Comparison of ENCODE assay signal across 20 cellular contexts in genomic region chr1:27590917-27591508, GRCh38. TPM values are rescaled to one million over a fixed set of nuclear protein-coding genes. Genes with fewer than 3 reads are reported as not detected.
A peak's percentile ranks its signal among the peaks of the same experiment; 100 is the strongest.
DNase-seq lines count a peak whose midpoint lies in the region; ATAC-seq, FAIRE-seq and TF ChIP-seq lines count a peak whose summit lies in the region.
"Had no signal": no experiment of that assay in that cellular context is flagged by ENCODE, and none has a peak within 500 bp of the region (broad histone marks: within the 10 kb centered on the region; RNA-seq: fewer than 3 reads in every experiment).

No MANE protein-coding gene starts in this region.

- H3K4me1 ChIP-seq in GM23248 (ENCODE audit: insufficient read depth) (peaks cover 55% of the 10 kb centered on the region), GM12878 (ENCODE audit: control insufficient read depth, insufficient read depth, low read length) (peaks cover 6% of the 10 kb centered on the region), keratinocyte (ENCODE audit: control insufficient read depth, extremely low read depth, insufficient read depth, low read length) (peaks cover 48% of the 10 kb centered on the region), skeletal muscle tissue (ENCODE audit: control insufficient read depth in 3 of 3, insufficient read depth in 3 of 3, low read length in 3 of 3) (peaks cover 97 to 99% (median 98%) of the 10 kb centered on the region in 3 donors)

- no TSS peak for BruUV-seq in GM12878 (replicated peaks; lab: Mats Ljungman, UMichigan)

- ATAC-seq in GM12878 = no peak
- ATAC-seq in HG02623 (IDR thresholded peaks at IDR 0.05; ENCODE audit: unreplicated experiment) = no peak
- ATAC-seq in left lobe of liver = no peak
- ATAC-seq in GM21390 (IDR thresholded peaks at IDR 0.05; ENCODE audit: unreplicated experiment) = no peak
- ATAC-seq in HG02759 (IDR thresholded peaks at IDR 0.05; ENCODE audit: unreplicated experiment) = no peak

- no peak for DNase-seq in GM23248
- no peak for DNase-seq in GM12878 (ENCODE audit: low read depth, low spot score)
- DNase-seq in keratinocyte (ENCODE audit: low read depth, low spot score) = no peak
- DNase-seq in left lobe of liver (ENCODE audit: low spot score) = no peak
- DNase-seq: activated CD4-positive, alpha-beta memory T cell treated with anti-CD3 and anti-CD28 coated beads for 36 hours; activated naive CD4-positive, alpha-beta T cell treated with anti-CD3 and anti-CD28 coated beads, Interleukin-2, amount 10 ng/mL, durations not matched to agents 7 days and 5 days; BE2C; kidney; nucleus accumbens had no signal

- H3K36me3 ChIP-seq in GM23248 (ENCODE audit: low read depth) (no peaks in the 10 kb centered on the region), GM12878 (ENCODE audit: control insufficient read depth in 2 of 2, insufficient read depth in 2 of 2, low read length in 1 of 2) (no peaks in the 10 kb centered on the region; a peak in 1 of 4 replicates), keratinocyte (ENCODE audit: control insufficient read depth in 2 of 2, extremely low read depth in 1 of 2, insufficient read depth in 2 of 2, low read length in 2 of 2) (peaks cover 2 to 7% of the 10 kb centered on the region in 2 experiments), skeletal muscle tissue (ENCODE audit: control insufficient read depth in 3 of 3, insufficient read depth in 3 of 3, low read length in 3 of 3) (peaks cover 8 to 11% (median 11%) of the 10 kb centered on the region in 3 donors)
- H3K36me3 ChIP-seq: BE2C had no signal

- H3K27ac ChIP-seq in GM23248 (peak overlapping the region; percentile 19; the same call in 1 of the 2 replicates), GM12878 (ENCODE audit: control insufficient read depth, insufficient read depth) (no peak overlapping the region), keratinocyte (ENCODE audit: control insufficient read depth, insufficient read depth, low read length) (no peak overlapping the region), skeletal muscle tissue (ENCODE audit: low read depth, low read length) (peak overlapping the region; percentile 59)

- H3K79me2 ChIP-seq in GM23248 (ENCODE audit: insufficient read depth) = peaks cover 99% of the 10 kb centered on the region
- no peaks in the 10 kb centered on the region for H3K79me2 ChIP-seq in GM12878 (ENCODE audit: control insufficient read depth, insufficient read depth, low read length)
- peaks cover 70% of the 10 kb centered on the region for H3K79me2 ChIP-seq in keratinocyte (ENCODE audit: control insufficient read depth, insufficient read depth, low read length)

- SMC1A ChIA-PET in GM12878 (lab: Charles Lee; ENCODE audit: uncharacterized antibody, unreplicated experiment) = interaction anchor here (1.1 kb wide), 1 partner anchor 10 kb away, joined by 4 read pairs; no protein-coding TSS in a partner anchor

- H3K4me2 ChIP-seq in GM23248 (ENCODE audit: unreplicated experiment) (peak overlapping the region; percentile 39), GM12878 (ENCODE audit: control insufficient read depth, insufficient read depth) (no peak overlapping the region), keratinocyte (ENCODE audit: control insufficient read depth, extremely low read depth, insufficient read depth, low read depth, low read length) (peak overlapping the region; percentile 50)

- WGBS in GM23248 (ENCODE audit: low coverage in 1 of 2, low lambda C conversion rate in 2 of 2, missing lambda C conversion rate in 2 of 2), 2 experiments = 82 to 86% methylated on average over 5 of the region's 5 CpGs
- WGBS in GM12878 (ENCODE audit: insufficient coverage, insufficient replicate concordance, low lambda C conversion rate, missing lambda C conversion rate) = 26% methylated on average over 5 of the region's 5 CpGs

- RAD21 ChIA-PET in GM12878 (lab: Charles Lee; ENCODE audit: unreplicated experiment) = interaction anchor here (0.8 kb wide), 1 partner anchor 22 kb away, joined by 3 read pairs; no protein-coding TSS in a partner anchor

- FAIRE-seq in GM12878 (lab: Jason Lieb, UNC) (no peak), keratinocyte (lab: Jason Lieb, UNC) (no peak)
- FAIRE-seq: colon, GM12892, kidney had no signal

- no peak for TF ChIP-seq POLR2A in GM12878 (IDR thresholded peaks at IDR 0.05; ENCODE audit: low read depth, low read length)

- dilution Hi-C loops in keratinocyte (cut with MboI; ENCODE audit: extremely low pct_ligation_motif_present, low sequenced_read_pairs) = loop anchor here (25.0 kb wide), 1 partner anchor 179 kb away; no protein-coding TSS in a partner anchor

- TF ChIP-seq EP300 in GM12878 (IDR thresholded peaks at IDR 0.05; ENCODE audit: borderline replicate concordance in 1 of 2, control insufficient read depth in 1 of 2, low read depth in 2 of 2, low read length in 2 of 2) = no peak

- H3K9me3 ChIP-seq in GM23248 (ENCODE audit: low read depth) (no peaks in the 10 kb centered on the region), GM12878 (replicated peaks; ENCODE audit: control insufficient read depth, insufficient read depth, low read length) (no peaks in the 10 kb centered on the region), keratinocyte (ENCODE audit: control insufficient read depth, low read depth, low read length) (no peaks in the 10 kb centered on the region), skeletal muscle tissue (ENCODE audit: control insufficient read depth in 3 of 3, low read length in 3 of 3) (no peaks in the 10 kb centered on the region)
- H3K9me3 ChIP-seq: BE2C had no signal

- TF ChIP-seq CTCF in GM12878 (IDR thresholded peaks at IDR 0.05 in 2 of 3, conservative IDR thresholded peaks at IDR 0.05 in 1 of 3; ENCODE audit: control insufficient read depth in 2 of 3, extremely low read depth in 1 of 3, insufficient read depth in 1 of 3, low read depth in 3 of 3, low read length in 3 of 3) (no peak), keratinocyte (optimal IDR thresholded peaks at IDR 0.05 in 1 of 3, IDR thresholded peaks at IDR 0.05 in 1 of 3, conservative IDR thresholded peaks at IDR 0.05 in 1 of 3; ENCODE audit: extremely low read depth in 1 of 3, insufficient read depth in 2 of 3, low read length in 3 of 3) (no peak)

- intact Hi-C loops in GM12878 (cut with micrococcal nuclease; ENCODE audit: unreplicated experiment) = no loop called here

- no peaks in the 10 kb centered on the region for H3K27me3 ChIP-seq in GM23248 (replicated peaks; ENCODE audit: insufficient read depth)
- H3K27me3 ChIP-seq in GM12878 (replicated peaks in 1 of 2; ENCODE audit: control insufficient read depth in 2 of 2, insufficient read depth in 2 of 2, low read length in 1 of 2) = no peaks in the 10 kb centered on the region
- no peaks in the 10 kb centered on the region for H3K27me3 ChIP-seq in keratinocyte (ENCODE audit: control insufficient read depth, extremely low read depth, insufficient read depth, low read length)
- H3K27me3 ChIP-seq in skeletal muscle tissue (ENCODE audit: control insufficient read depth in 3 of 3, insufficient read depth in 3 of 3, low read length in 3 of 3) = no peaks in the 10 kb centered on the region
- H3K27me3 ChIP-seq: BE2C had no signal

- H3K9ac ChIP-seq in GM23248 = peak overlapping the region; percentile 16; the same call in 1 of the 2 replicates
- H3K9ac ChIP-seq in GM12878 (ENCODE audit: control insufficient read depth, insufficient read depth, low read length) = no peak overlapping the region
- no peak overlapping the region for H3K9ac ChIP-seq in keratinocyte (ENCODE audit: control insufficient read depth, extremely low read depth, insufficient read depth, low read length)
- H3K9ac ChIP-seq in skeletal muscle tissue (ENCODE audit: low read depth in 1 of 3, low read length in 3 of 3) = peak overlapping the region in 2 of 3 donors; percentile 40 to 71

- POLR2A ChIA-PET in GM12878 (lab: Charles Lee) = interaction anchor here (0.7 kb wide), 1 partner anchor 10 kb away, joined by 3 read pairs; no protein-coding TSS in a partner anchor

- in situ Hi-C loops in GM23248 (cut with MboI) = no loop called here
- in situ Hi-C loops in GM12878 (cut with MboI) = no loop called here

- H4K20me1 ChIP-seq in GM23248 (ENCODE audit: insufficient read depth) = no peaks in the 10 kb centered on the region; the same call in 1 of the 2 replicates
- H4K20me1 ChIP-seq in GM12878 (ENCODE audit: control insufficient read depth, insufficient read depth) = no peaks in the 10 kb centered on the region
- H4K20me1 ChIP-seq in keratinocyte (ENCODE audit: control insufficient read depth, extremely low read depth, insufficient read depth, low read length) = peaks cover 12% of the 10 kb centered on the region

- H3K9me2 ChIP-seq in GM23248 (ENCODE audit: insufficient read depth) = no peaks in the 10 kb centered on the region

- H2AFZ ChIP-seq in GM23248 = no peak overlapping the region
- no peak overlapping the region for H2AFZ ChIP-seq in GM12878 (ENCODE audit: control insufficient read depth, low read depth, low read length)
- H2AFZ ChIP-seq in keratinocyte (ENCODE audit: control insufficient read depth, low read length) = no peak overlapping the region

- peaks cover 5% of the 10 kb centered on the region; the same call in 1 of the 2 replicates for H3F3A ChIP-seq in GM23248 (ENCODE audit: insufficient read depth)

- H3K4me3 ChIP-seq in GM23248 (no peak overlapping the region), GM12878 (no peak overlapping the region), keratinocyte (ENCODE audit: control insufficient read depth in 2 of 3, extremely low read depth in 1 of 3, insufficient read depth in 2 of 3, low read depth in 1 of 3, low read length in 3 of 3) (no peak overlapping the region), skeletal muscle tissue (ENCODE audit: low read length in 3 of 3) (peak overlapping the region in 1 of 3 donors; percentile 22)

- TF ChIP-seq RAD21 in GM12878 (IDR thresholded peaks at IDR 0.05; ENCODE audit: insufficient read depth, low read depth, low read length) = no peak

- H3K9me1 ChIP-seq in keratinocyte (ENCODE audit: control insufficient read depth, extremely low read depth, insufficient read depth, low read length) = peaks cover 10% of the 10 kb centered on the region

- CTCF ChIA-PET in GM12878 (lab: Yijun Ruan, JAX) = interaction anchor here (0.8 to 3.3 kb wide), 3 partner anchors 23 to 65 kb away, joined by 3 to 12 read pairs (median 4); no protein-coding TSS in a partner anchor

RNA-seq across cellular contexts. Expression of gene AHDC1, which starts 12.9 kb away (rescaled TPM):
- 5.3 and 5.8 TPM in 2 replicates for total RNA-seq in GM23248 (2014; rRNA removed; shearing (Covaris generic))
- polyA plus RNA-seq in GM23248 (2016; fragmentation: Nextera tagmentation; extraction: Ambion mirVana) = 3.9 and 4.5 TPM in 2 replicates
- 19.7 and 22.3 TPM in 2 replicates for total RNA-seq in GM12878 (2013; cell fraction: nucleolus; rRNA removed)
- total RNA-seq in GM12878 (2014; rRNA removed) = 1.1 and 2.0 TPM in 2 replicates
- total RNA-seq in GM12878 (2014; rRNA removed; fragmentation: Illumina TruSeq; extraction: Trizol) = 0.85 and 1.1 TPM in 2 replicates
- 10.6 and 13.0 TPM in 2 replicates for total RNA-seq in GM12878 (2021)
- polyA plus RNA-seq in GM12878 (2011; ENCODE audit: low read depth) = 2.3 TPM
- 1.1 and 1.2 TPM in 2 replicates for polyA plus RNA-seq in GM12878 (2011; rRNA removed)
- polyA plus RNA-seq in GM12878 (2011; cell fraction: cytosol; rRNA removed) = 1.3 and 1.6 TPM in 2 replicates
- polyA plus RNA-seq in GM12878 (2011; cell fraction: nucleus; rRNA removed) = 7.1 and 10.9 TPM in 2 replicates
- 4.1 and 6.0 TPM in 2 replicates for polyA plus RNA-seq in GM12878 (2012)
- 1.3 and 1.9 TPM in 2 replicates for polyA plus RNA-seq in GM12878 (2014; fragmentation: Illumina TruSeq; extraction: Trizol)
- polyA plus RNA-seq in GM12878 (2014; fragmentation: Nextera tagmentation; extraction: Ambion mirVana) = under 1 TPM; 0.21 to 0.26 TPM
- 5.3 and 7.4 TPM in 2 replicates for polyA plus RNA-seq in GM12878 (2014; rRNA removed)
- polyA plus RNA-seq in GM12878 (2016; fragmentation: Nextera tagmentation; extraction: Ambion mirVana) = 1 to 10 TPM; 1.4 to 2.0 TPM
- polyA minus RNA-seq in GM12878 (2011; rRNA and poly(A)+ RNA removed) = 2.3 and 2.4 TPM in 2 replicates
- polyA minus RNA-seq in GM12878 (2011; cell fraction: cytosol; rRNA and poly(A)+ RNA removed) = 2.8 and 4.8 TPM in 2 replicates
- polyA minus RNA-seq in GM12878 (2011; cell fraction: nucleus; rRNA and poly(A)+ RNA removed) = 3.5 and 4.5 TPM in 2 replicates
- polyA plus RNA-seq in keratinocyte = 3.9 to 4.2 TPM (median 4.1 TPM) in 3 replicates
- polyA plus RNA-seq in keratinocyte (2011; ENCODE audit: low read depth) = 7.2 TPM
- 3.6 and 5.3 TPM in 2 replicates for polyA plus RNA-seq in keratinocyte (2011; cell fraction: cytosol; rRNA removed)
- 24.5 and 32.9 TPM in 2 replicates for polyA plus RNA-seq in keratinocyte (2011; cell fraction: nucleus; rRNA removed)
- polyA plus RNA-seq in keratinocyte (2012; ENCODE audit: low replicate concordance) = 13.6 and 18.7 TPM in 2 replicates
- 7.9 to 15.7 TPM (median 10.4 TPM) in 3 replicates for polyA minus RNA-seq in keratinocyte
- 8.8 TPM for polyA minus RNA-seq in keratinocyte (2011; cell fraction: cytosol; rRNA and poly(A)+ RNA removed)
- 19.1 and 26.2 TPM in 2 replicates for polyA minus RNA-seq in keratinocyte (2011; cell fraction: nucleus; rRNA and poly(A)+ RNA removed)
- total RNA-seq in skeletal muscle tissue = 19.8 TPM
- 20.0 TPM for total RNA-seq in left lobe of liver

RNA-seq across cellular contexts. Expression of gene FGR, which starts 44.0 kb away (rescaled TPM):
- not detected in 2 replicates for total RNA-seq in GM23248 (2014; rRNA removed; shearing (Covaris generic))
- polyA plus RNA-seq in GM23248 (2016; fragmentation: Nextera tagmentation; extraction: Ambion mirVana) (not detected in 2 replicates), GM12878 (2011; rRNA removed) (129 and 193 TPM in 2 replicates), GM12878 (2014; fragmentation: Illumina TruSeq; extraction: Trizol) (59.5 and 80.8 TPM in 2 replicates), GM12878 (2014; fragmentation: Nextera tagmentation; extraction: Ambion mirVana) (10 to 100 TPM; 10.9 to 13.1 TPM), GM12878 (2014; rRNA removed) (108 and 127 TPM in 2 replicates), GM12878 (2016; fragmentation: Nextera tagmentation; extraction: Ambion mirVana) (10 to 100 TPM; 60.1 to 68.6 TPM), keratinocyte (0.04 to 0.17 TPM in 2 of 3 replicates, not detected in the other)
- total RNA-seq in GM12878 (2013; cell fraction: nucleolus; rRNA removed) = 199 and 205 TPM in 2 replicates
- total RNA-seq in GM12878 (2014; rRNA removed) (97.3 and 105 TPM in 2 replicates), GM12878 (2014; rRNA removed; fragmentation: Illumina TruSeq; extraction: Trizol) (53.3 and 54.3 TPM in 2 replicates), GM12878 (2021) (80.2 and 83.8 TPM in 2 replicates), skeletal muscle tissue (2.6 TPM), left lobe of liver (3.0 TPM)
- 34.5 TPM for polyA plus RNA-seq in GM12878 (2011; ENCODE audit: low read depth)
- 212 and 255 TPM in 2 replicates for polyA plus RNA-seq in GM12878 (2011; cell fraction: cytosol; rRNA removed)
- polyA plus RNA-seq in GM12878 (2011; cell fraction: nucleus; rRNA removed) = 826 and 1,005 TPM in 2 replicates
- 59.3 and 73.9 TPM in 2 replicates for polyA plus RNA-seq in GM12878 (2012)
- 91.0 and 144 TPM in 2 replicates for polyA minus RNA-seq in GM12878 (2011; rRNA and poly(A)+ RNA removed)
- polyA minus RNA-seq in GM12878 (2011; cell fraction: cytosol; rRNA and poly(A)+ RNA removed) = 35.3 and 38.5 TPM in 2 replicates
- 102 and 127 TPM in 2 replicates for polyA minus RNA-seq in GM12878 (2011; cell fraction: nucleus; rRNA and poly(A)+ RNA removed)
- polyA plus RNA-seq in keratinocyte (2011; ENCODE audit: low read depth) = 0.24 TPM
- polyA plus RNA-seq in keratinocyte (2011; cell fraction: cytosol; rRNA removed) = 0.04 and 0.06 TPM in 2 replicates
- polyA plus RNA-seq in keratinocyte (2011; cell fraction: nucleus; rRNA removed) = not detected in 2 replicates
- 0.06 TPM in 1 of 2 replicates, not detected in the other for polyA plus RNA-seq in keratinocyte (2012; ENCODE audit: low replicate concordance)
- polyA minus RNA-seq in keratinocyte = not detected in 3 replicates
- not detected for polyA minus RNA-seq in keratinocyte (2011; cell fraction: cytosol; rRNA and poly(A)+ RNA removed)
- not detected in 2 replicates for polyA minus RNA-seq in keratinocyte (2011; cell fraction: nucleus; rRNA and poly(A)+ RNA removed)
- total RNA-seq: Daoy, H4, HT1080, NCI-H460, RPMI7951 had no signal

Comparison
In these comparisons a context has a peak if more than half of its experiments do, and no peak if none do; other contexts are left out.
1. H3K27ac ChIP-seq: peak in GM23248 (single experiment) and skeletal muscle tissue (single experiment); none in GM12878 (single experiment) and keratinocyte (single experiment).
2. H3K9ac ChIP-seq: peak in GM23248 (single experiment) and skeletal muscle tissue (2 of 3); none in GM12878 (single experiment) and keratinocyte (single experiment).
3. RNA of gene FGR, which starts 44.0 kb away (total RNA-seq): 53.3 to 205 TPM in GM12878; 3.0 TPM in left lobe of liver (single experiment), 2.6 TPM in skeletal muscle tissue (single experiment) and not detected in GM23248; every median in the first group is over 10 times any median in the second.